Comparison of ENCODE assay signal across 33 cellular contexts in genomic region chr11:27869701-27870100, GRCh38.
A peak's percentile ranks its signal among the peaks of the same experiment; 100 is the strongest.
DNase-seq lines count a peak whose midpoint lies in the region; ATAC-seq and TF ChIP-seq lines count a peak whose summit lies in the region.
"Had no signal": no experiment of that assay in that cellular context is flagged by ENCODE, and none has a peak within 500 bp of the region (broad histone marks: within the 10 kb centered on the region; RNA-seq: fewer than 3 reads in every experiment).

No MANE protein-coding gene starts in this region.

- no peak overlapping the region for H2AFZ ChIP-seq in mesenchymal stem cell (ENCODE audit: low read depth, low read length)

- H2BK12ac ChIP-seq in mesenchymal stem cell (ENCODE audit: low read length in 2 of 2) = peak overlapping the region in 1 of 2 experiments; percentile 40

- no peak for TF ChIP-seq CTCF in upper lobe of right lung (IDR thresholded peaks at IDR 0.05)
- no peak for TF ChIP-seq CTCF in prostate gland (IDR thresholded peaks at IDR 0.05)

- no peak overlapping the region for H4K91ac ChIP-seq in mesenchymal stem cell (ENCODE audit: low read length)

- H3K27ac Mint-ChIP-seq in stimulated activated memory B cell treated with anti-CD40 and anti-IgM and Interleukin-4, amounts not matched to agents 10 μg/mL and 1 μg/mL and 100 μg/mL, for 72 hours = no peak overlapping the region
- H3K27ac Mint-ChIP-seq: B cell; CD14-positive monocyte; CD4-positive, alpha-beta memory T cell; CD4-positive, alpha-beta T cell; CD4-positive, CD25-positive, alpha-beta regulatory T cell; CD8-positive, alpha-beta memory T cell; CD8-positive, alpha-beta T cell had no signal

- no peak for DNase-seq in mesenchymal stem cell
- DNase-seq in upper lobe of right lung = no peak
- DNase-seq in prostate gland (ENCODE audit: low spot score) = no peak
- DNase-seq in GF-D8 (lab: John Stamatoyannopoulos, UW) = no peak
- DNase-seq in erythroblast (lab: John Stamatoyannopoulos, UW) = no peak
- DNase-seq: 8988T; ACHN; AML-193; BE2C; C1 segment of cervical spinal cord; Caco-2; Calu3; CD4-positive, alpha-beta memory T cell; CD4-positive, alpha-beta T cell; CD4-positive, CD25-positive, alpha-beta regulatory T cell; CD8-positive, alpha-beta memory T cell; CD8-positive, alpha-beta T cell; COR-L47; DMS 273 treated with DMSO at 0.1 percent for 48 hours; DMS153; DMS53; DMS79; DMS79 treated with DMSO at 0.1 percent for 48 hours; DND-41; EL had no signal

- H3K4me3 ChIP-seq in mesenchymal stem cell (ENCODE audit: insufficient read depth in 1 of 2, low read depth in 1 of 2, low read length in 2 of 2) = no peak overlapping the region
- no peak overlapping the region for H3K4me3 ChIP-seq in upper lobe of right lung
- no peak overlapping the region for H3K4me3 ChIP-seq in prostate gland
- H3K4me3 ChIP-seq: A549; BLaER1; BLaER1 treated with 17β-estradiol and CSF1 and Interleukin-3, amounts not matched to agents 10 nM and 100 nM had no signal

- intact Hi-C loops in upper lobe of right lung (cut with DNase I) = no loop called here
- intact Hi-C loops in prostate gland (cut with DNase I) = no loop called here

- no peaks in the 10 kb centered on the region for H3K79me1 ChIP-seq in mesenchymal stem cell (replicated peaks; ENCODE audit: low read length, poor library complexity, severe bottlenecking)

- no peak overlapping the region for H3K4me2 ChIP-seq in mesenchymal stem cell (ENCODE audit: low read length, poor library complexity, severe bottlenecking)
- H3K4me2 ChIP-seq: A549; BLaER1; BLaER1 treated with 17β-estradiol and CSF1 and Interleukin-3, amounts not matched to agents 10 nM and 100 nM had no signal

- H2BK15ac ChIP-seq in mesenchymal stem cell (ENCODE audit: low read depth, poor library complexity, severe bottlenecking) = no peak overlapping the region

- H2BK5ac ChIP-seq in mesenchymal stem cell (ENCODE audit: low read depth, low read length, poor library complexity, severe bottlenecking) = no peak overlapping the region

- ATAC-seq in stimulated activated memory B cell treated with anti-CD40 and anti-IgM and Interleukin-4, amounts not matched to agents 10 μg/mL and 1 μg/mL and 100 μg/mL, for 72 hours = peak; percentile 42
- ATAC-seq in upper lobe of right lung = peak; percentile 9
- ATAC-seq: A549; CD8-positive, alpha-beta T cell had no signal

- no peak overlapping the region for H3K18ac ChIP-seq in mesenchymal stem cell (ENCODE audit: low read depth in 1 of 2, low read length in 2 of 2)

- no peak overlapping the region for H3K23ac ChIP-seq in mesenchymal stem cell (ENCODE audit: low read length in 2 of 2)

- peak overlapping the region; percentile 33 for H2AK5ac ChIP-seq in mesenchymal stem cell (ENCODE audit: low read length, severe bottlenecking)

- no peaks in the 10 kb centered on the region for H3K4me1 Mint-ChIP-seq in stimulated activated memory B cell treated with anti-CD40 and anti-IgM and Interleukin-4, amounts not matched to agents 10 μg/mL and 1 μg/mL and 100 μg/mL, for 72 hours
- H3K4me1 Mint-ChIP-seq: B cell; CD14-positive monocyte; CD4-positive, alpha-beta memory T cell; CD4-positive, CD25-positive, alpha-beta regulatory T cell; CD8-positive, alpha-beta memory T cell had no signal

- H4K8ac ChIP-seq in mesenchymal stem cell (ENCODE audit: low read length) = no peak overlapping the region

- no peak overlapping the region for H3K4me3 Mint-ChIP-seq in stimulated activated memory B cell treated with anti-CD40 and anti-IgM and Interleukin-4, amounts not matched to agents 10 μg/mL and 1 μg/mL and 100 μg/mL, for 72 hours
- H3K4me3 Mint-ChIP-seq: B cell; CD14-positive monocyte; CD4-positive, alpha-beta memory T cell; CD4-positive, alpha-beta T cell; CD4-positive, CD25-positive, alpha-beta regulatory T cell; CD8-positive, alpha-beta memory T cell; CD8-positive, alpha-beta T cell had no signal

- H3K27ac ChIP-seq in mesenchymal stem cell (ENCODE audit: low read length, poor library complexity, severe bottlenecking) = no peak overlapping the region
- no peak overlapping the region for H3K27ac ChIP-seq in upper lobe of right lung
- no peak overlapping the region for H3K27ac ChIP-seq in prostate gland
- H3K27ac ChIP-seq: 22Rv1; A549; BLaER1; BLaER1 treated with 17β-estradiol and CSF1 and Interleukin-3, amounts not matched to agents 10 nM and 100 nM; C4-2B had no signal

- peaks cover 12% of the 10 kb centered on the region for H3K27me3 Mint-ChIP-seq in stimulated activated memory B cell treated with anti-CD40 and anti-IgM and Interleukin-4, amounts not matched to agents 10 μg/mL and 1 μg/mL and 100 μg/mL, for 72 hours
- H3K27me3 Mint-ChIP-seq: CD4-positive, CD25-positive, alpha-beta regulatory T cell had no signal

- no peaks in the 10 kb centered on the region for H3K9me3 Mint-ChIP-seq in stimulated activated memory B cell treated with anti-CD40 and anti-IgM and Interleukin-4, amounts not matched to agents 10 μg/mL and 1 μg/mL and 100 μg/mL, for 72 hours
- H3K9me3 Mint-ChIP-seq: CD8-positive, alpha-beta T cell had no signal

- H3K4ac ChIP-seq in mesenchymal stem cell (ENCODE audit: low read depth in 1 of 2, low read length in 2 of 2) = no peak overlapping the region

- H3K9me3 ChIP-seq in mesenchymal stem cell (ENCODE audit: control insufficient read depth, low read length) = peaks cover 7% of the 10 kb centered on the region
- no peaks in the 10 kb centered on the region for H3K9me3 ChIP-seq in upper lobe of right lung
- no peaks in the 10 kb centered on the region for H3K9me3 ChIP-seq in prostate gland
- H3K9me3 ChIP-seq: A549, BE2C, BLaER1, Caco-2 had no signal

- no peak overlapping the region for H3K14ac ChIP-seq in mesenchymal stem cell (ENCODE audit: low read length in 2 of 2)

- no peak overlapping the region for H3K9ac ChIP-seq in mesenchymal stem cell (ENCODE audit: low read length)
- H3K9ac ChIP-seq: BLaER1; BLaER1 treated with 17β-estradiol and CSF1 and Interleukin-3, amounts not matched to agents 10 nM and 100 nM had no signal

- H3K4me1 ChIP-seq in mesenchymal stem cell (ENCODE audit: control insufficient read depth, insufficient read depth, low read depth, low read length) (peaks cover 5% of the 10 kb centered on the region), upper lobe of right lung (no peaks in the 10 kb centered on the region), prostate gland (replicated peaks) (no peaks in the 10 kb centered on the region)
- H3K4me1 ChIP-seq: A549; BE2C; BLaER1; BLaER1 treated with 17β-estradiol and CSF1 and Interleukin-3, amounts not matched to agents 10 nM and 100 nM had no signal

- no peaks in the 10 kb centered on the region for H3K36me3 Mint-ChIP-seq in stimulated activated memory B cell treated with anti-CD40 and anti-IgM and Interleukin-4, amounts not matched to agents 10 μg/mL and 1 μg/mL and 100 μg/mL, for 72 hours
- H3K36me3 Mint-ChIP-seq: CD14-positive monocyte; CD4-positive, alpha-beta memory T cell; CD4-positive, CD25-positive, alpha-beta regulatory T cell; CD8-positive, alpha-beta memory T cell; CD8-positive, alpha-beta T cell had no signal

- TF ChIP-seq POLR2A in prostate gland (IDR thresholded peaks at IDR 0.05) (no peak), erythroblast (IDR thresholded peaks at IDR 0.05; ENCODE audit: low read length) (no peak)

- H3K27me3 ChIP-seq in mesenchymal stem cell (ENCODE audit: control insufficient read depth in 1 of 2, insufficient read depth in 1 of 2, low read length in 2 of 2) = no peaks in the 10 kb centered on the region
- no peaks in the 10 kb centered on the region for H3K27me3 ChIP-seq in upper lobe of right lung
- no peaks in the 10 kb centered on the region for H3K27me3 ChIP-seq in prostate gland (replicated peaks; ENCODE audit: insufficient read depth)
- H3K27me3 ChIP-seq: BE2C; BLaER1; BLaER1 treated with 17β-estradiol and CSF1 and Interleukin-3, amounts not matched to agents 10 nM and 100 nM had no signal

- H2BK120ac ChIP-seq in mesenchymal stem cell (ENCODE audit: low read depth, low read length) = no peak overlapping the region

- H3K36me3 ChIP-seq in mesenchymal stem cell (ENCODE audit: control insufficient read depth in 1 of 2, insufficient read depth in 2 of 2, low read depth in 1 of 2, low read length in 2 of 2) (no peaks in the 10 kb centered on the region), upper lobe of right lung (no peaks in the 10 kb centered on the region), prostate gland (no peaks in the 10 kb centered on the region)
- H3K36me3 ChIP-seq: BE2C; BLaER1; BLaER1 treated with 17β-estradiol and CSF1 and Interleukin-3, amounts not matched to agents 10 nM and 100 nM had no signal
